ENCODE assay signal across 8 cellular contexts in genomic region chr3:69085543-69086132, GRCh38. TPM values are rescaled to one million over a fixed set of nuclear protein-coding genes. Genes with fewer than 3 reads are reported as not detected.
DNase-seq lines count a peak whose midpoint lies in the region; ATAC-seq and TF ChIP-seq lines count a peak whose summit lies in the region.

No MANE protein-coding gene starts in this region.

- H3K27ac Mint-ChIP-seq in CD14-positive monocyte, result peak overlapping the region; percentile 97 to 100 (median 99)

- no peaks in the 10 kb centered on the region for H3K36me3 ChIP-seq in HUES6 (ENCODE audit: control insufficient read depth, insufficient read depth, low read length)

- peak overlapping the region; percentile 91 to 96 for H3K4me3 Mint-ChIP-seq in CD14-positive monocyte

- H3K27ac ChIP-seq in HUES6 (ENCODE audit: low read depth, low read length) (no peak overlapping the region), angular gyrus (ENCODE audit: low read depth, low read length) (peak overlapping the region; percentile 95)

- intact Hi-C loops in CD14-positive monocyte (cut with micrococcal nuclease), result loop anchor here (5.0 to 10.0 kb wide), 2 partner anchors 33 to 1979 kb away; partner anchors contain the start of gene TMF1 (in 1 of the 2)

- no peak for ATAC-seq in GM21717 (IDR thresholded peaks at IDR 0.05; ENCODE audit: unreplicated experiment)
- no peak for ATAC-seq in HG03175 (IDR thresholded peaks at IDR 0.05; ENCODE audit: unreplicated experiment)

- no peak for DNase-seq in CD14-positive monocyte (ENCODE audit: low spot score)
- peak; percentile 50 to 59 for DNase-seq in hippocampal formation (lab: John Stamatoyannopoulos, UW)
- DNase-seq in retina, result peak; percentile 65
- no peak for DNase-seq in NCI-H446 treated with DMSO at 0.1 percent for 48 hours (lab: John Stamatoyannopoulos, UW)

- H3K9me3 ChIP-seq in HUES6 (ENCODE audit: control insufficient read depth, insufficient read depth, low read depth, low read length), result no peaks in the 10 kb centered on the region

- H3K27me3 Mint-ChIP-seq in CD14-positive monocyte (ENCODE audit: low read depth in 3 of 3), result no peaks in the 10 kb centered on the region

- H3K36me3 Mint-ChIP-seq in CD14-positive monocyte, result peaks cover 8 to 15% of the 10 kb centered on the region in 2 donors

- peaks cover 73% of the 10 kb centered on the region for H3K4me1 Mint-ChIP-seq in CD14-positive monocyte

- H3K4me3 ChIP-seq in HUES6 (ENCODE audit: low read depth, low read length), result peak overlapping the region; percentile 95

- no peaks in the 10 kb centered on the region for H3K27me3 ChIP-seq in HUES6 (ENCODE audit: control insufficient read depth, insufficient read depth, low read length)

- H3K9me3 Mint-ChIP-seq in CD14-positive monocyte, result no peaks in the 10 kb centered on the region

- TF ChIP-seq CTCF in CD14-positive monocyte (IDR thresholded peaks at IDR 0.05), result no peak

- peaks cover 47% of the 10 kb centered on the region for H3K4me1 ChIP-seq in HUES6 (ENCODE audit: control insufficient read depth, insufficient read depth, low read length)

- H3K9ac ChIP-seq in HUES6 (ENCODE audit: low read length), result peak overlapping the region; percentile 29

RNA-seq across cellular contexts. Expression of gene ARL6IP5, which starts 0.9 kb away (rescaled TPM):
- polyA plus RNA-seq in CD14-positive monocyte, result 100 to 1,000 TPM; 430 to 458 TPM

RNA-seq across cellular contexts. Expression of gene UBA3, which starts 5.5 kb away (rescaled TPM):
- 10 to 100 TPM; 77.1 to 88.5 TPM for polyA plus RNA-seq in CD14-positive monocyte

RNA-seq across cellular contexts. Expression of gene TMF1, which starts 33.5 kb away (rescaled TPM):
- polyA plus RNA-seq in CD14-positive monocyte, result 10 to 100 TPM; 23.1 to 25.6 TPM

RNA-seq across cellular contexts. Expression of gene LMOD3, which starts 36.8 kb away (rescaled TPM):
- not detected for polyA plus RNA-seq in CD14-positive monocyte

Comparison
In these comparisons a context has a peak if more than half of its experiments do, and no peak if none do; other contexts are left out.
1. DNase-seq: peak in hippocampal formation (2 of 2) and retina (single experiment); none in CD14-positive monocyte (single experiment) and NCI-H446 treated with DMSO at 0.1 percent for 48 hours (single experiment).